Comparison of ENCODE assay signal across 20 cellular contexts in the genomic region with DNA sequence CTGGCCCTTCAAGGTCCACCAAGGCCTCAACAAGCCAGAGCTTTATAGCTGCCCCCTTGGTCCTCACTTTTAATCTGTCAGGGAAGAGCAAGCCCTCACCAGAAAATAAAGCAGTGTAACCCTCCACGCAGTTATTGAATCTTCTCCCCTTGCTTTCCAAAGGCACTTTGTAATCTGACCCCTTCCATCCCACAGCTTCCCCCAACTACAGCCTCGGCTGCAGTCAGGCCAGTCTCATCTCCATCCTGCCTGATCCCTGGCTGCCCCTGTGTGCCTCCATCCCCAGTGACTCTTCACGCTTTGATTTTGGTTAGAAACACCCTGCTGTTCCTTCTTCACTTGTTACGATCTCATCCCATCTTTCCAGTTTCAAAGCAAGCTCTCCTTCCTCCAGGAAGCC.
DNase-seq lines count a peak whose midpoint lies in the region; ATAC-seq and TF ChIP-seq lines count a peak whose summit lies in the region.
"Had no signal": no experiment of that assay in that cellular context is flagged by ENCODE, and none has a peak within 500 bp of the region (broad histone marks: within the 10 kb centered on the region; RNA-seq: fewer than 3 reads in every experiment).

No MANE protein-coding gene starts in this region.

- H3K4ac ChIP-seq in H9 (ENCODE audit: low read depth, low read length): no peak overlapping the region

- CTCF ChIA-PET in WTC11 (lab: Charles Lee): interaction anchor here (0.7 to 2.4 kb wide), 7 partner anchors 31 to 169 kb away, joined by 3 to 11 read pairs (median 3); no protein-coding TSS in a partner anchor

- H3K27me3 Mint-ChIP-seq in H9 (ENCODE audit: low read depth) (no peaks in the 10 kb centered on the region), WTC11 (ENCODE audit: low read depth) (no peaks in the 10 kb centered on the region; the same call in 1 of the 2 replicates), neural crest cell (ENCODE audit: low read depth) (no peaks in the 10 kb centered on the region)
- H3K27me3 Mint-ChIP-seq: CD4-positive, alpha-beta T cell had no signal

- no peaks in the 10 kb centered on the region for H4K20me1 ChIP-seq in H9 (ENCODE audit: control insufficient read depth, insufficient read depth, insufficient read length)
- H4K20me1 ChIP-seq: BLaER1 treated with 17β-estradiol and CSF1 and Interleukin-3, amounts not matched to agents 10 nM and 100 nM had no signal

- peak; percentile 88 for ATAC-seq in WTC11
- ATAC-seq in SK-N-SH treated with all-trans-retinoic acid at 6 μM for 48 hours: no peak
- ATAC-seq: PC-3 had no signal

- no peak overlapping the region for H2BK20ac ChIP-seq in H9 (ENCODE audit: low read depth, low read length, poor library complexity, severe bottlenecking)

- DNase-seq in H9 (peak; percentile 47), WTC11 (ENCODE audit: low spot score) (no peak), iPS-NIHi11 (ENCODE audit: low spot score) (peak; percentile 42), neural crest cell (ENCODE audit: low read depth, low spot score) (no peak), retina (no peak), AG20443 (ENCODE audit: low spot score) (no peak), GOT3 (lab: John Stamatoyannopoulos, UW) (no peak)
- DNase-seq: AML-193; CD4-positive, alpha-beta T cell; DMS53; HCEC 1CT; Karpas-422; NCI-H1092 treated with DMSO at 0.1 percent for 48 hours; NCI-H1436; NCI-H187; NCI-H2081 treated with DMSO at 0.1 percent for 48 hours; NK-92 treated with Interleukin-12 subunit alpha and Interleukin-12 subunit beta, amount 100 ng/mL, for 24 hours; PC-3 had no signal

- POLR2A ChIA-PET in WTC11 (lab: Charles Lee): interaction anchor here (0.9 kb wide), 1 partner anchor 1294 kb away, joined by 3 read pairs; no protein-coding TSS in a partner anchor

- no peak overlapping the region for H3T11ph ChIP-seq in H9 (ENCODE audit: low read length)

- H3K23me2 ChIP-seq in H9 (ENCODE audit: insufficient read length, low read depth, low read length, poor library complexity, severe bottlenecking): no peaks in the 10 kb centered on the region

- no peak overlapping the region for H4K8ac ChIP-seq in H9 (replicated peaks; ENCODE audit: insufficient read length, low read depth, low read length)

- H3K36me3 Mint-ChIP-seq in H9 (ENCODE audit: insufficient read depth in 1 of 3, low read depth in 3 of 3) (no peaks in the 10 kb centered on the region), WTC11 (no peaks in the 10 kb centered on the region), neural crest cell (ENCODE audit: low read depth) (no peaks in the 10 kb centered on the region)

- WGBS in H9 (ENCODE audit: extremely low coverage, insufficient read length, low lambda C conversion rate): no CpG with 5 or more reads among the region's 4 CpGs

- H3K79me1 ChIP-seq in H9 (ENCODE audit: insufficient read depth, low read depth, low read length, poor library complexity, severe bottlenecking): no peaks in the 10 kb centered on the region

- H3K27ac Mint-ChIP-seq in H9 (no peak overlapping the region; a peak in 2 of 7 replicates), WTC11 (no peak overlapping the region), neural crest cell (ENCODE audit: unreplicated experiment) (peak overlapping the region; percentile 13)
- H3K27ac Mint-ChIP-seq: CD4-positive, alpha-beta T cell had no signal

- H3K18ac ChIP-seq in H9 (ENCODE audit: insufficient read length, low read depth, low read length): no peak overlapping the region

- H3K79me2 ChIP-seq in H9 (ENCODE audit: insufficient read depth, low read length): no peaks in the 10 kb centered on the region

- H3K4me2 ChIP-seq in H9 (ENCODE audit: insufficient read depth, insufficient read length, low read length): no peak overlapping the region
- H3K4me2 ChIP-seq: BLaER1 treated with 17β-estradiol and CSF1 and Interleukin-3, amounts not matched to agents 10 nM and 100 nM had no signal

- no peak overlapping the region for H2BK15ac ChIP-seq in H9 (ENCODE audit: low read depth, low read length)

- no peak overlapping the region for H2BK120ac ChIP-seq in H9 (ENCODE audit: low read depth, low read length, poor library complexity, severe bottlenecking)

- H3K4me1 ChIP-seq in H9 (ENCODE audit: insufficient read depth, low read length): peaks cover 13% of the 10 kb centered on the region; the same call in 1 of the 2 replicates

- H3K9me3 Mint-ChIP-seq in H9: peaks cover 0 to 2% of the 10 kb centered on the region in 2 experiments; a peak in 1 of 5 replicates
- peaks cover 7% of the 10 kb centered on the region; the same call in 1 of the 2 replicates for H3K9me3 Mint-ChIP-seq in WTC11
- no peaks in the 10 kb centered on the region for H3K9me3 Mint-ChIP-seq in neural crest cell
- H3K9me3 Mint-ChIP-seq: CD4-positive, alpha-beta T cell had no signal

- H3K4me1 Mint-ChIP-seq in H9 (peaks cover 29 to 30% of the 10 kb centered on the region in 2 experiments), WTC11 (peaks cover 42% of the 10 kb centered on the region), neural crest cell (peaks cover 6% of the 10 kb centered on the region)

- H3K9ac ChIP-seq in H9 (ENCODE audit: extremely low read depth, insufficient read length, low read length): no peak overlapping the region
- H3K9ac ChIP-seq: BLaER1 treated with 17β-estradiol and CSF1 and Interleukin-3, amounts not matched to agents 10 nM and 100 nM had no signal

- H2BK5ac ChIP-seq in H9 (ENCODE audit: insufficient read length, low read length): no peak overlapping the region

- H3K27ac ChIP-seq in H9 (ENCODE audit: insufficient read length, low read depth, low read length): no peak overlapping the region
- H3K27ac ChIP-seq: BLaER1 treated with 17β-estradiol and CSF1 and Interleukin-3, amounts not matched to agents 10 nM and 100 nM had no signal

- H2AFZ ChIP-seq in H9 (ENCODE audit: low read length): no peak overlapping the region

- H3K4me3 Mint-ChIP-seq in H9 (peak overlapping the region in 1 of 2 experiments; percentile 30; a peak in 1 of 5 replicates), WTC11 (no peak overlapping the region), neural crest cell (no peak overlapping the region)
- H3K4me3 Mint-ChIP-seq: CD4-positive, alpha-beta T cell had no signal

- H3K23ac ChIP-seq in H9 (ENCODE audit: insufficient read length, low read depth, low read length): no peak overlapping the region

- no peak overlapping the region for H4K5ac ChIP-seq in H9 (ENCODE audit: insufficient read length, low read depth, low read length)

- no peak overlapping the region for H4K91ac ChIP-seq in H9 (ENCODE audit: insufficient read length, low read depth, low read length)

- H3K14ac ChIP-seq in H9 (ENCODE audit: insufficient read depth, low read length): no peak overlapping the region

- H3K9me3 ChIP-seq in H9 (ENCODE audit: control insufficient read depth, low read depth, low read length): no peaks in the 10 kb centered on the region
- H3K9me3 ChIP-seq: BLaER1 treated with 17β-estradiol and CSF1 and Interleukin-3, amounts not matched to agents 10 nM and 100 nM had no signal

- no peaks in the 10 kb centered on the region for H3K27me3 ChIP-seq in H9 (ENCODE audit: insufficient read depth, low read length)
- H3K27me3 ChIP-seq: BLaER1 treated with 17β-estradiol and CSF1 and Interleukin-3, amounts not matched to agents 10 nM and 100 nM had no signal

- H2AK5ac ChIP-seq in H9 (ENCODE audit: insufficient read length, low read length): no peak overlapping the region

- H2BK12ac ChIP-seq in H9 (ENCODE audit: insufficient read length, low read depth, low read length): no peak overlapping the region

- TF ChIP-seq CTCF in H9 (conservative IDR thresholded peaks at IDR 0.05): no peak
- TF ChIP-seq CTCF in WTC11 (IDR thresholded peaks at IDR 0.05): no peak
- TF ChIP-seq CTCF in neural crest cell (conservative IDR thresholded peaks at IDR 0.05): no peak

- no peak overlapping the region for H3K56ac ChIP-seq in H9 (ENCODE audit: insufficient read length, low read depth, low read length)

TF ChIP-seq in WTC11, 78 proteins besides CTCF, POLR2A, EP300 and RAD21:
- no peak for TF ChIP-seq GABPB1 (CRISPR knock-in tag; IDR thresholded peaks at IDR 0.05)

TF ChIP-seq in SK-N-SH treated with all-trans-retinoic acid at 6 μM for 48 hours, 23 proteins besides CTCF, POLR2A, EP300 and RAD21:
- TF ChIP-seq CSDC2 (CRISPR knock-in tag; IDR thresholded peaks at IDR 0.05): no peak

Comparison
In these comparisons a context has a peak if more than half of its experiments do, and no peak if none do; other contexts are left out.
1. DNase-seq: peak in H9 (single experiment) and iPS-NIHi11 (single experiment); none in WTC11 (single experiment), neural crest cell (single experiment), retina (single experiment), AG20443 (single experiment) and GOT3 (single experiment).